8 cellular contexts compared by ENCODE assay signal in genomic region chr11:8168485-8169257, GRCh38. TPM values are rescaled to one million over a fixed set of nuclear protein-coding genes. Genes with fewer than 3 reads are reported as not detected.
DNase-seq lines count a peak whose midpoint lies in the region; TF ChIP-seq lines count a peak whose summit lies in the region.

A gene with protein sequence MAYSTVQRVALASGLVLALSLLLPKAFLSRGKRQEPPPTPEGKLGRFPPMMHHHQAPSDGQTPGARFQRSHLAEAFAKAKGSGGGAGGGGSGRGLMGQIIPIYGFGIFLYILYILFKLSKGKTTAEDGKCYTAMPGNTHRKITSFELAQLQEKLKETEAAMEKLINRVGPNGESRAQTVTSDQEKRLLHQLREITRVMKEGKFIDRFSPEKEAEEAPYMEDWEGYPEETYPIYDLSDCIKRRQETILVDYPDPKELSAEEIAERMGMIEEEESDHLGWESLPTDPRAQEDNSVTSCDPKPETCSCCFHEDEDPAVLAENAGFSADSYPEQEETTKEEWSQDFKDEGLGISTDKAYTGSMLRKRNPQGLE (minus strand): TSS chr11:8169025. CDS start chr11:8168989, 36 bp downstream.

- H3K27ac Mint-ChIP-seq in activated CD4-positive, alpha-beta T cell treated with anti-CD3 and anti-CD28 coated beads, Interleukin-2, amount 10 ng/mL, durations not matched to agents 24 days and 14 days = peak within 1 kb of the TSS; percentile 19

- H3K4me1 ChIP-seq in ectodermal cell (ENCODE audit: control insufficient read depth, insufficient read depth, low read length) (peaks cover 11% of the 10 kb centered on the region), mucosa of stomach (ENCODE audit: control insufficient read depth, insufficient read depth, low read length) (no peaks in the 10 kb centered on the region)

- H3K27me3 ChIP-seq in ectodermal cell (ENCODE audit: control insufficient read depth, insufficient read depth, low read length, poor library complexity, severe bottlenecking) (peaks cover 32% of the 10 kb centered on the region), mucosa of stomach (ENCODE audit: control insufficient read depth, insufficient read depth, low read length) (peaks cover 19% of the 10 kb centered on the region)

- TF ChIP-seq POLR2A in GM19099 (IDR thresholded peaks at IDR 0.05; ENCODE audit: extremely low read depth, insufficient read length, low read depth) = peak; percentile 62

- no peak within 1 kb of the TSS for H3K27ac ChIP-seq in ectodermal cell (ENCODE audit: insufficient read depth, low read depth, low read length, poor library complexity, severe bottlenecking)

- peaks cover 13% of the 10 kb centered on the region for H3K9me3 Mint-ChIP-seq in activated CD4-positive, alpha-beta T cell treated with anti-CD3 and anti-CD28 coated beads, Interleukin-2, amount 10 ng/mL, durations not matched to agents 24 days and 14 days

- H3K36me3 ChIP-seq in ectodermal cell (ENCODE audit: control insufficient read depth, insufficient read depth, low read length) (no peaks in the 10 kb centered on the region), mucosa of stomach (ENCODE audit: control insufficient read depth, insufficient read depth, low read length) (no peaks in the 10 kb centered on the region)

- H3K9ac ChIP-seq in mucosa of stomach (ENCODE audit: low read length) = peak within 1 kb of the TSS; percentile 45

- TF ChIP-seq CTCF in LNCAP (IDR thresholded peaks at IDR 0.05) = peak; percentile 31; the same call in 1 of the 2 replicates

- H3K9me3 ChIP-seq in ectodermal cell (ENCODE audit: control insufficient read depth, low read length) (no peaks in the 10 kb centered on the region), mucosa of stomach (ENCODE audit: control insufficient read depth, low read length) (no peaks in the 10 kb centered on the region)

- peak; percentile 79 for DNase-seq in activated CD4-positive, alpha-beta T cell treated with anti-CD3 and anti-CD28 coated beads, Interleukin-2, amount 10 ng/mL, durations not matched to agents 24 days and 14 days
- peak; percentile 17 to 35 for DNase-seq in stimulated activated CD8-positive, alpha-beta memory T cell treated with anti-CD3 and anti-CD28 coated beads, Interleukin-7, amount 100 ng/mL, for 4 hours (ENCODE audit: low read depth in 2 of 2)
- DNase-seq in AG08395 (ENCODE audit: low spot score) (no peak), AG08396 (ENCODE audit: low spot score) (no peak)

- WGBS in ectodermal cell, 2 experiments = 0% methylated on average over 62 of the region's 62 CpGs

- peaks cover 3% of the 10 kb centered on the region for H3K36me3 Mint-ChIP-seq in activated CD4-positive, alpha-beta T cell treated with anti-CD3 and anti-CD28 coated beads, Interleukin-2, amount 10 ng/mL, durations not matched to agents 24 days and 14 days (ENCODE audit: low read depth)

- H3K4me3 Mint-ChIP-seq in activated CD4-positive, alpha-beta T cell treated with anti-CD3 and anti-CD28 coated beads, Interleukin-2, amount 10 ng/mL, durations not matched to agents 24 days and 14 days = peak within 1 kb of the TSS; percentile 82

- H3K4me1 Mint-ChIP-seq in activated CD4-positive, alpha-beta T cell treated with anti-CD3 and anti-CD28 coated beads, Interleukin-2, amount 10 ng/mL, durations not matched to agents 24 days and 14 days = peaks cover 6% of the 10 kb centered on the region

- H3K4me3 ChIP-seq in ectodermal cell (ENCODE audit: insufficient read depth, low read depth, low read length) (peak within 1 kb of the TSS; percentile 81), mucosa of stomach (ENCODE audit: low read length) (peak within 1 kb of the TSS; percentile 62)

- intact Hi-C loops in activated CD4-positive, alpha-beta T cell treated with anti-CD3 and anti-CD28 coated beads, Interleukin-2, amount 10 ng/mL, durations not matched to agents 24 days and 14 days (cut with micrococcal nuclease) = no loop called here

- peaks cover 31% of the 10 kb centered on the region for H3K27me3 Mint-ChIP-seq in activated CD4-positive, alpha-beta T cell treated with anti-CD3 and anti-CD28 coated beads, Interleukin-2, amount 10 ng/mL, durations not matched to agents 24 days and 14 days

RNA-seq across cellular contexts. Expression of the gene that starts here (rescaled TPM):
- 4.5 and 7.2 TPM in 2 replicates for total RNA-seq in activated CD4-positive, alpha-beta T cell treated with anti-CD3 and anti-CD28 coated beads, Interleukin-2, amount 10 ng/mL, durations not matched to agents 24 days and 14 days
- polyA plus RNA-seq in ectodermal cell (2013, experiment 1 of 4) = 31.7 TPM
- polyA plus RNA-seq in ectodermal cell (2013, experiment 2 of 4) = 34.2 TPM
- 19.9 TPM for polyA plus RNA-seq in ectodermal cell (2013, experiment 3 of 4)
- 25.4 TPM for polyA plus RNA-seq in ectodermal cell (2013, experiment 4 of 4)

Comparison
In these comparisons a context has a peak if more than half of its experiments do, and no peak if none do; other contexts are left out.
1. DNase-seq: peak in activated CD4-positive, alpha-beta T cell treated with anti-CD3 and anti-CD28 coated beads, Interleukin-2, amount 10 ng/mL, durations not matched to agents 24 days and 14 days (single experiment) and stimulated activated CD8-positive, alpha-beta memory T cell treated with anti-CD3 and anti-CD28 coated beads, Interleukin-7, amount 100 ng/mL, for 4 hours (2 of 2); none in AG08395 (single experiment) and AG08396 (single experiment).